9 cellular contexts compared by ENCODE assay signal in genomic region chr7:50262916-50263690, GRCh38. TPM values are rescaled to one million over a fixed set of nuclear protein-coding genes. Genes with fewer than 3 reads are reported as not detected.
DNase-seq lines count a peak whose midpoint lies in the region; ATAC-seq lines count a peak whose summit lies in the region.
"Had no signal": no experiment of that assay in that cellular context is flagged by ENCODE, and none has a peak within 500 bp of the region (broad histone marks: within the 10 kb centered on the region; RNA-seq: fewer than 3 reads in every experiment).

No MANE protein-coding gene starts in this region.

- H3K27ac Mint-ChIP-seq in CD8-positive, alpha-beta memory T cell = peak overlapping the region; percentile 88 to 97 (median 93)
- peak overlapping the region; percentile 98 for H3K27ac Mint-ChIP-seq in activated T-helper 1 cell treated with anti-CD3 and anti-CD28 coated beads, Interleukin-12 subunit alpha, Interleukin-12 subunit beta, Interleukin-2, Interleukin-4 antibody, amounts not matched to agents 30 ng/mL and 10 ng/mL and 1 ng/mL, durations not matched to agents 14 hours and 24 hours and 36 hours

- H2BK15ac ChIP-seq in mesenchymal stem cell (ENCODE audit: low read depth, poor library complexity, severe bottlenecking) = no peak overlapping the region

- ATAC-seq in GM19463 (IDR thresholded peaks at IDR 0.05; ENCODE audit: unreplicated experiment) = peak; percentile 59
- peak; percentile 68 for ATAC-seq in HG03432 (IDR thresholded peaks at IDR 0.05; ENCODE audit: unreplicated experiment)

- no peak overlapping the region for H2AK5ac ChIP-seq in trophoblast cell (ENCODE audit: low read length)
- no peak overlapping the region for H2AK5ac ChIP-seq in mesenchymal stem cell (ENCODE audit: low read length, severe bottlenecking)

- no peaks in the 10 kb centered on the region for H3K79me2 ChIP-seq in trophoblast cell (ENCODE audit: control insufficient read depth, insufficient read depth, low read length, poor library complexity)

- peaks cover 89% of the 10 kb centered on the region for H3K4me1 ChIP-seq in CD8-positive, alpha-beta memory T cell (ENCODE audit: insufficient read depth, low read length)
- H3K4me1 ChIP-seq in trophoblast cell (ENCODE audit: control insufficient read depth in 1 of 2, insufficient read depth in 2 of 2, low read length in 2 of 2) = no peaks in the 10 kb centered on the region
- H3K4me1 ChIP-seq in mesenchymal stem cell (ENCODE audit: control insufficient read depth, insufficient read depth, low read depth, low read length) = no peaks in the 10 kb centered on the region

- H3K4ac ChIP-seq in trophoblast cell (ENCODE audit: low read depth, low read length) (no peak overlapping the region), mesenchymal stem cell (ENCODE audit: low read depth in 1 of 2, low read length in 2 of 2) (no peak overlapping the region)

- no peaks in the 10 kb centered on the region for H3K9me3 ChIP-seq in CD8-positive, alpha-beta memory T cell (ENCODE audit: low read length)
- H3K9me3 ChIP-seq in trophoblast cell (ENCODE audit: insufficient read depth, low read depth, low read length) (no peaks in the 10 kb centered on the region), mesenchymal stem cell (ENCODE audit: control insufficient read depth, low read length) (no peaks in the 10 kb centered on the region)

- WGBS in trophoblast cell (ENCODE audit: extremely low coverage, insufficient coverage, insufficient read length) = no CpG with 5 or more reads among the region's 1 CpG
- no CpG with 5 or more reads among the region's 1 CpG for WGBS in mesenchymal stem cell

- no peaks in the 10 kb centered on the region for H3K79me1 ChIP-seq in trophoblast cell (ENCODE audit: low read length)
- no peaks in the 10 kb centered on the region for H3K79me1 ChIP-seq in mesenchymal stem cell (replicated peaks; ENCODE audit: low read length, poor library complexity, severe bottlenecking)

- peaks cover 90 to 96% (median 92%) of the 10 kb centered on the region in 3 donors for H3K4me1 Mint-ChIP-seq in CD8-positive, alpha-beta memory T cell
- H3K4me1 Mint-ChIP-seq in activated T-helper 1 cell treated with anti-CD3 and anti-CD28 coated beads, Interleukin-12 subunit alpha, Interleukin-12 subunit beta, Interleukin-2, Interleukin-4 antibody, amounts not matched to agents 30 ng/mL and 10 ng/mL and 1 ng/mL, durations not matched to agents 14 hours and 24 hours and 36 hours (ENCODE audit: low read depth) = peaks cover 88% of the 10 kb centered on the region

- no peak for DNase-seq in CD8-positive, alpha-beta memory T cell
- no peak for DNase-seq in activated T-helper 1 cell treated with anti-CD3 and anti-CD28 coated beads, Interleukin-12 subunit alpha, Interleukin-12 subunit beta, Interleukin-2, Interleukin-4 antibody, amounts not matched to agents 30 ng/mL and 10 ng/mL and 1 ng/mL, durations not matched to agents 14 hours and 24 hours and 36 hours (ENCODE audit: low spot score)
- DNase-seq in NCI-H2171 (lab: John Stamatoyannopoulos, UW) (no peak), trophoblast cell (no peak), NCI-H2171 treated with DMSO at 0.1 percent for 48 hours (lab: John Stamatoyannopoulos, UW) (no peak), mesenchymal stem cell (no peak)
- DNase-seq: stimulated activated CD4-positive, alpha-beta T cell treated with anti-CD3 and anti-CD28 coated beads, Interleukin-4, amount 100 ng/mL, for 24 hours had no signal

- H3K9ac ChIP-seq in trophoblast cell (ENCODE audit: low read length) (no peak overlapping the region), mesenchymal stem cell (ENCODE audit: low read length) (no peak overlapping the region)

- CTCF ChIA-PET in CD8-positive, alpha-beta memory T cell (lab: Charles Lee) = interaction anchor here (1.3 to 1.8 kb wide), 2 partner anchors 47 to 56 kb away, joined by 5 read pairs; no protein-coding TSS in a partner anchor

- H4K91ac ChIP-seq in trophoblast cell (ENCODE audit: low read depth, low read length) (no peak overlapping the region), mesenchymal stem cell (ENCODE audit: low read length) (no peak overlapping the region)

- peak overlapping the region in 6 of 7 donors; percentile 65 to 75 (median 71) for H3K4me3 Mint-ChIP-seq in CD8-positive, alpha-beta memory T cell
- H3K4me3 Mint-ChIP-seq in activated T-helper 1 cell treated with anti-CD3 and anti-CD28 coated beads, Interleukin-12 subunit alpha, Interleukin-12 subunit beta, Interleukin-2, Interleukin-4 antibody, amounts not matched to agents 30 ng/mL and 10 ng/mL and 1 ng/mL, durations not matched to agents 14 hours and 24 hours and 36 hours = peak overlapping the region; percentile 70

- no peak overlapping the region for H3K4me2 ChIP-seq in trophoblast cell (ENCODE audit: low read length)
- H3K4me2 ChIP-seq in mesenchymal stem cell (ENCODE audit: low read length, poor library complexity, severe bottlenecking) = no peak overlapping the region

- H2BK120ac ChIP-seq in trophoblast cell (ENCODE audit: insufficient read depth, low read length, poor library complexity) (no peak overlapping the region), mesenchymal stem cell (ENCODE audit: low read depth, low read length) (no peak overlapping the region)

- intact Hi-C loops in activated T-helper 1 cell treated with anti-CD3 and anti-CD28 coated beads, Interleukin-12 subunit alpha, Interleukin-12 subunit beta, Interleukin-2, Interleukin-4 antibody, amounts not matched to agents 30 ng/mL and 10 ng/mL and 1 ng/mL, durations not matched to agents 14 hours and 24 hours and 36 hours (cut with micrococcal nuclease) = loop anchor here (10.0 kb wide), 1 partner anchor 862 kb away; no protein-coding TSS in a partner anchor

- H2BK5ac ChIP-seq in trophoblast cell (ENCODE audit: low read depth, low read length, poor library complexity) = no peak overlapping the region
- H2BK5ac ChIP-seq in mesenchymal stem cell (ENCODE audit: low read depth, low read length, poor library complexity, severe bottlenecking) = no peak overlapping the region

- H3K27ac ChIP-seq in CD8-positive, alpha-beta memory T cell (ENCODE audit: low read depth, low read length) = peak overlapping the region; percentile 10
- no peak overlapping the region for H3K27ac ChIP-seq in trophoblast cell (ENCODE audit: low read depth, low read length)
- H3K27ac ChIP-seq in mesenchymal stem cell (ENCODE audit: low read length, poor library complexity, severe bottlenecking) = no peak overlapping the region

- H2BK12ac ChIP-seq in trophoblast cell (ENCODE audit: low read length) (no peak overlapping the region), mesenchymal stem cell (ENCODE audit: low read length in 2 of 2) (no peak overlapping the region)

- peak overlapping the region; percentile 15 for H3K4me3 ChIP-seq in CD8-positive, alpha-beta memory T cell (ENCODE audit: low read length)
- H3K4me3 ChIP-seq in trophoblast cell (ENCODE audit: low read depth, low read length) (no peak overlapping the region), mesenchymal stem cell (ENCODE audit: insufficient read depth in 1 of 2, low read depth in 1 of 2, low read length in 2 of 2) (no peak overlapping the region)

- H3K18ac ChIP-seq in trophoblast cell (ENCODE audit: low read length) (no peak overlapping the region), mesenchymal stem cell (ENCODE audit: low read depth in 1 of 2, low read length in 2 of 2) (no peak overlapping the region)

- no peak overlapping the region for H3K23ac ChIP-seq in trophoblast cell (ENCODE audit: low read length)
- no peak overlapping the region for H3K23ac ChIP-seq in mesenchymal stem cell (ENCODE audit: low read length in 2 of 2)

- no peaks in the 10 kb centered on the region for H3K27me3 Mint-ChIP-seq in CD8-positive, alpha-beta memory T cell
- no peaks in the 10 kb centered on the region for H3K27me3 Mint-ChIP-seq in activated T-helper 1 cell treated with anti-CD3 and anti-CD28 coated beads, Interleukin-12 subunit alpha, Interleukin-12 subunit beta, Interleukin-2, Interleukin-4 antibody, amounts not matched to agents 30 ng/mL and 10 ng/mL and 1 ng/mL, durations not matched to agents 14 hours and 24 hours and 36 hours (ENCODE audit: insufficient read depth)

- no peak overlapping the region for H3K14ac ChIP-seq in trophoblast cell (ENCODE audit: low read length)
- no peak overlapping the region for H3K14ac ChIP-seq in mesenchymal stem cell (ENCODE audit: low read length in 2 of 2)

- H3K36me3 ChIP-seq in CD8-positive, alpha-beta memory T cell (ENCODE audit: insufficient read depth, low read length) = no peaks in the 10 kb centered on the region
- H3K36me3 ChIP-seq in trophoblast cell (ENCODE audit: control insufficient read depth in 1 of 2, insufficient read depth in 2 of 2, low read length in 2 of 2) (no peaks in the 10 kb centered on the region), mesenchymal stem cell (ENCODE audit: control insufficient read depth in 1 of 2, insufficient read depth in 2 of 2, low read depth in 1 of 2, low read length in 2 of 2) (no peaks in the 10 kb centered on the region)

- H3K9me3 Mint-ChIP-seq in CD8-positive, alpha-beta memory T cell = no peaks in the 10 kb centered on the region
- peaks cover 4% of the 10 kb centered on the region for H3K9me3 Mint-ChIP-seq in activated T-helper 1 cell treated with anti-CD3 and anti-CD28 coated beads, Interleukin-12 subunit alpha, Interleukin-12 subunit beta, Interleukin-2, Interleukin-4 antibody, amounts not matched to agents 30 ng/mL and 10 ng/mL and 1 ng/mL, durations not matched to agents 14 hours and 24 hours and 36 hours

- H3K36me3 Mint-ChIP-seq in CD8-positive, alpha-beta memory T cell = peaks cover 0 to 4% (median 0%) of the 10 kb centered on the region in 3 donors
- H3K36me3 Mint-ChIP-seq in activated T-helper 1 cell treated with anti-CD3 and anti-CD28 coated beads, Interleukin-12 subunit alpha, Interleukin-12 subunit beta, Interleukin-2, Interleukin-4 antibody, amounts not matched to agents 30 ng/mL and 10 ng/mL and 1 ng/mL, durations not matched to agents 14 hours and 24 hours and 36 hours (ENCODE audit: low read depth) = peaks cover 10% of the 10 kb centered on the region

- H2AFZ ChIP-seq in trophoblast cell (ENCODE audit: insufficient read depth, low read length, poor library complexity) (no peak overlapping the region), mesenchymal stem cell (ENCODE audit: low read depth, low read length) (no peak overlapping the region)

- H4K12ac ChIP-seq in trophoblast cell (ENCODE audit: low read depth, low read length) = no peak overlapping the region

- H4K8ac ChIP-seq in trophoblast cell (ENCODE audit: low read depth, low read length) = no peak overlapping the region
- H4K8ac ChIP-seq in mesenchymal stem cell (ENCODE audit: low read length) = no peak overlapping the region

- H3K27me3 ChIP-seq in CD8-positive, alpha-beta memory T cell (ENCODE audit: insufficient read depth, low read length, poor library complexity, severe bottlenecking) = no peaks in the 10 kb centered on the region
- no peaks in the 10 kb centered on the region for H3K27me3 ChIP-seq in trophoblast cell (ENCODE audit: insufficient read depth, low read length)
- no peaks in the 10 kb centered on the region for H3K27me3 ChIP-seq in mesenchymal stem cell (ENCODE audit: control insufficient read depth in 1 of 2, insufficient read depth in 1 of 2, low read length in 2 of 2)

- POLR2A ChIA-PET in CD8-positive, alpha-beta memory T cell (lab: Charles Lee) = no interaction called here

RNA-seq across cellular contexts. Expression of gene IKZF1, which starts 41.4 kb away (rescaled TPM):
- total RNA-seq in CD8-positive, alpha-beta memory T cell = 100 to 1,000 TPM; 225 to 226 TPM
- polyA plus RNA-seq in CD8-positive, alpha-beta memory T cell = 238 TPM
- 324 and 329 TPM in 2 replicates for total RNA-seq in activated T-helper 1 cell treated with anti-CD3 and anti-CD28 coated beads, Interleukin-12 subunit alpha, Interleukin-12 subunit beta, Interleukin-2, Interleukin-4 antibody, amounts not matched to agents 30 ng/mL and 10 ng/mL and 1 ng/mL, durations not matched to agents 14 hours and 24 hours and 36 hours
- 0.25 and 0.28 TPM in 2 replicates for polyA plus RNA-seq in trophoblast cell (2013)
- 0.01 TPM for polyA plus RNA-seq in mesenchymal stem cell (2013, experiment 1 of 2)
- polyA plus RNA-seq in mesenchymal stem cell (2013, experiment 2 of 2) = not detected
